1 cellular context compared by ENCODE assay signal in genomic region chr3:88137836-88138235, GRCh38.
TF ChIP-seq lines count a peak whose summit lies in the region.

No MANE protein-coding gene starts in this region.

TF ChIP-seq in K562, 482 proteins besides CTCF, POLR2A, EP300 and RAD21 (continued from another document):
- TF ChIP-seq JUND (IDR thresholded peaks at IDR 0.05; ENCODE audit: borderline replicate concordance, low read depth, low read length) (no peak), JUND (tag; IDR thresholded peaks at IDR 0.05; ENCODE audit: borderline replicate concordance, low read depth, low read length) (no peak), FUS (optimal IDR thresholded peaks at IDR 0.05; ENCODE audit: low read depth, low read length) (no peak)
- TF ChIP-seq, protein P1, sequence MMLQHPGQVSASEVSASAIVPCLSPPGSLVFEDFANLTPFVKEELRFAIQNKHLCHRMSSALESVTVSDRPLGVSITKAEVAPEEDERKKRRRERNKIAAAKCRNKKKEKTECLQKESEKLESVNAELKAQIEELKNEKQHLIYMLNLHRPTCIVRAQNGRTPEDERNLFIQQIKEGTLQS (IDR thresholded peaks at IDR 0.05) = peak; percentile 26; the same call in 1 of the 2 replicates
- TF ChIP-seq, protein P1 (CRISPR knock-in tag; conservative IDR thresholded peaks at IDR 0.05) = no peak
